Comparison of ENCODE assay signal across 22 cellular contexts in the genomic region with DNA sequence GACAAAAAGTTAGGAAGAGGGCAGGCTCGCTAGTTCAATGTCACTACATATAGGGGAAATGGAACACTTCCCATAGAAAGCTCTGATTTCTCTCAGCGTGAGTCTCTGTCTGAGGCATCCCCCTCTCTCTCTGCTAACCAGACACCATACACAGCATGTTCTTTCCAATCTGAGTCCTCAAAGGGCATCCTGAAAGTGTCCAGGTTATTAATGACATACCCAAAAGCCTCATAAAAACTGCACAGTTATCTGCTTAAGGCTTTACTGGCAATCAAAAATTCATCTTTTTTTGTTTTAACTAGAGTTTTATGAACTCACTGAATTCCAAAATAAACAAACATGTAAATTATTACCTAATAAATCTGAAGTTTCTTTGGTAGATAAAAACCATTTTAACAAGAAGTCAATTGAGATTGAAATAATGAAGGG.
DNase-seq lines count a peak whose midpoint lies in the region; ATAC-seq, FAIRE-seq and TF ChIP-seq lines count a peak whose summit lies in the region.
"Had no signal": no experiment of that assay in that cellular context is flagged by ENCODE, and none has a peak within 500 bp of the region (broad histone marks: within the 10 kb centered on the region; RNA-seq: fewer than 3 reads in every experiment).

No MANE protein-coding gene starts in this region.

- H3K4me2 ChIP-seq in K562 (ENCODE audit: insufficient read depth, low read length), result no peak overlapping the region
- H3K4me2 ChIP-seq: BLaER1 had no signal

- no peaks in the 10 kb centered on the region for H3K4me1 ChIP-seq in K562 (replicated peaks in 1 of 2; ENCODE audit: control insufficient read depth in 2 of 2, insufficient read depth in 2 of 2, low read length in 2 of 2)
- H3K4me1 ChIP-seq: SJSA1 had no signal

- no peaks in the 10 kb centered on the region for H4K20me1 ChIP-seq in K562 (replicated peaks; ENCODE audit: control insufficient read depth, insufficient read depth, low read length)
- H4K20me1 ChIP-seq: BLaER1 had no signal

- H3K9me1 ChIP-seq in K562 (ENCODE audit: control insufficient read depth, insufficient read depth, low read length), result no peaks in the 10 kb centered on the region

- TF ChIP-seq RAD21 in K562 (CRISPR knock-in tag; conservative IDR thresholded peaks at IDR 0.05 in 1 of 2, IDR thresholded peaks at IDR 0.05 in 1 of 2), result no peak

- no peak for TF ChIP-seq CTCF in 22Rv1 (IDR thresholded peaks at IDR 0.05)
- TF ChIP-seq CTCF in LNCaP clone FGC (IDR thresholded peaks at IDR 0.05; ENCODE audit: control insufficient read depth, extremely low read depth, insufficient read depth), result no peak
- TF ChIP-seq CTCF in K562 (IDR thresholded peaks at IDR 0.05 in 2 of 3, conservative IDR thresholded peaks at IDR 0.05 in 1 of 3; ENCODE audit: insufficient read depth in 2 of 3, low read depth in 1 of 3, low read length in 3 of 3), result no peak

- H3K9ac ChIP-seq in K562 (ENCODE audit: insufficient read depth in 1 of 2, low read depth in 2 of 2, low read length in 2 of 2), result no peak overlapping the region
- H3K9ac ChIP-seq: BLaER1 had no signal

- H3K9me3 Mint-ChIP-seq in naive B cell, result no peaks in the 10 kb centered on the region
- H3K9me3 Mint-ChIP-seq: CD4-positive, CD25-positive, alpha-beta regulatory T cell; IgD-negative memory B cell had no signal

- no peak for TF ChIP-seq EP300 in K562 (IDR thresholded peaks at IDR 0.05; ENCODE audit: low read length)

- H3K27ac ChIP-seq in 22Rv1 (peak overlapping the region; percentile 98), K562 (ENCODE audit: extremely low read depth, low read depth, low read length) (no peak overlapping the region)
- H3K27ac ChIP-seq: BLaER1, SJSA1 had no signal

- H3K36me3 ChIP-seq in K562 (ENCODE audit: control insufficient read depth, insufficient read depth, low read length), result no peaks in the 10 kb centered on the region
- H3K36me3 ChIP-seq: SJSA1 had no signal

- H3K27me3 ChIP-seq in K562 (ENCODE audit: control insufficient read depth in 2 of 2, insufficient read depth in 2 of 2, low read length in 2 of 2), result peaks cover 22 to 41% of the 10 kb centered on the region in 2 experiments; a peak in 4 of 5 replicates
- H3K27me3 ChIP-seq: BLaER1, SJSA1 had no signal

- no peak overlapping the region for H2AFZ ChIP-seq in K562 (ENCODE audit: low read depth, low read length)

- ATAC-seq in K562, result no peak
- ATAC-seq in naive B cell (ENCODE audit: low read depth in 2 of 2), result no peak
- ATAC-seq in GM19395 (IDR thresholded peaks at IDR 0.05; ENCODE audit: unreplicated experiment), result no peak
- ATAC-seq in GM21447 (IDR thresholded peaks at IDR 0.05; ENCODE audit: unreplicated experiment), result no peak

- peaks cover 18 to 36% (median 30%) of the 10 kb centered on the region in 3 donors for H3K4me1 Mint-ChIP-seq in naive B cell

- FAIRE-seq in K562 (lab: Jason Lieb, UNC), result peak; percentile 23
- FAIRE-seq: GM19239 had no signal

- H3K27me3 Mint-ChIP-seq in naive B cell, result no peaks in the 10 kb centered on the region
- H3K27me3 Mint-ChIP-seq: CD4-positive, CD25-positive, alpha-beta regulatory T cell; IgD-negative memory B cell had no signal

- DNase-seq in LNCaP clone FGC (ENCODE audit: low read depth), result peak; percentile 67
- no peak for DNase-seq in K562 (ENCODE audit: extremely low read depth in 1 of 4, low spot score in 3 of 4)
- DNase-seq in naive B cell, result no peak
- DNase-seq in GOT3 (lab: John Stamatoyannopoulos, UW), result no peak
- DNase-seq in glomerular visceral epithelial cell (ENCODE audit: extremely low spot score), result no peak
- DNase-seq: CD4-positive, CD25-positive, alpha-beta regulatory T cell; DMS153; DND-41; H7; NCI-H1105 treated with DMSO at 0.1 percent for 48 hours; NCI-H2029; NCI-H2227 treated with DMSO at 0.1 percent for 48 hours; NCI-H526 treated with DMSO at 0.1 percent for 48 hours; Right ventricle myocardium superior; RPMI8226 had no signal

- BruUV-seq in K562 (replicated peaks; lab: Mats Ljungman, UMichigan), result no TSS peak

- 11% methylated on average over 1 of the region's 2 CpGs for WGBS in K562 (ENCODE audit: insufficient coverage, low coverage, missing lambda C conversion rate)

- no peaks in the 10 kb centered on the region for H3K9me3 ChIP-seq in K562 (replicated peaks; ENCODE audit: control insufficient read depth, insufficient read depth, low read depth, low read length)
- H3K9me3 ChIP-seq: BLaER1, SJSA1 had no signal

- no peaks in the 10 kb centered on the region for H3K79me2 ChIP-seq in K562 (ENCODE audit: control insufficient read depth, insufficient read depth, low read length)

- peak overlapping the region in 5 of 6 donors; percentile 4 to 77 (median 36) for H3K27ac Mint-ChIP-seq in naive B cell
- H3K27ac Mint-ChIP-seq: IgD-negative memory B cell had no signal

- no peak overlapping the region for H3K4me3 Mint-ChIP-seq in naive B cell
- H3K4me3 Mint-ChIP-seq: CD4-positive, CD25-positive, alpha-beta regulatory T cell; IgD-negative memory B cell had no signal

- H3K36me3 Mint-ChIP-seq in naive B cell, result peaks cover 35 to 40% of the 10 kb centered on the region in 2 donors

- POLR2A ChIA-PET in K562 (lab: Yijun Ruan, JAX), result no interaction called here

- in situ Hi-C loops in K562 (cut with MboI), result no loop called here

- CTCF ChIA-PET in K562 (lab: Yijun Ruan, JAX; ENCODE audit: low intra/inter-chr PET ratio), result no interaction called here

- intact Hi-C loops in K562 (cut with micrococcal nuclease), result no loop called here

- no peak overlapping the region for H3K4me3 ChIP-seq in LNCaP clone FGC (ENCODE audit: low read depth, low read length)
- no peak overlapping the region for H3K4me3 ChIP-seq in K562
- H3K4me3 ChIP-seq: BLaER1, SJSA1 had no signal

- no peak for TF ChIP-seq POLR2A in K562 (conservative IDR thresholded peaks at IDR 0.05)

TF ChIP-seq in K562, 482 proteins besides CTCF, POLR2A, EP300 and RAD21 (continues in another document):
- no peak for TF ChIP-seq WHSC1 (IDR thresholded peaks at IDR 0.05; ENCODE audit: low read length)
- TF ChIP-seq, protein P1, sequence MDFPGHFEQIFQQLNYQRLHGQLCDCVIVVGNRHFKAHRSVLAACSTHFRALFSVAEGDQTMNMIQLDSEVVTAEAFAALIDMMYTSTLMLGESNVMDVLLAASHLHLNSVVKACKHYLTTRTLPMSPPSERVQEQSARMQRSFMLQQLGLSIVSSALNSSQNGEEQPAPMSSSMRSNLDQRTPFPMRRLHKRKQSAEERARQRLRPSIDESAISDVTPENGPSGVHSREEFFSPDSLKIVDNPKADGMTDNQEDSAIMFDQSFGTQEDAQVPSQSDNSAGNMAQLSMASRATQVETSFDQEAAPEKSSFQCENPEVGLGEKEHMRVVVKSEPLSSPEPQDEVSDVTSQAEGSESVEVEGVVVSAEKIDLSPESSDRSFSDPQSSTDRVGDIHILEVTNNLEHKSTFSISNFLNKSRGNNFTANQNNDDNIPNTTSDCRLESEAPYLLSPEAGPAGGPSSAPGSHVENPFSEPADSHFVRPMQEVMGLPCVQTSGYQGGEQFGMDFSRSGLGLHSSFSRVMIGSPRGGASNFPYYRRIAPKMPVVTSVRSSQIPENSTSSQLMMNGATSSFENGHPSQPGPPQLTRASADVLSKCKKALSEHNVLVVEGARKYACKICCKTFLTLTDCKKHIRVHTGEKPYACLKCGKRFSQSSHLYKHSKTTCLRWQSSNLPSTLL (IDR thresholded peaks at IDR 0.05), result no peak
- no peak for TF ChIP-seq CREB1 (IDR thresholded peaks at IDR 0.05)
- TF ChIP-seq CREB1 (CRISPR knock-in tag; IDR thresholded peaks at IDR 0.05), result no peak
- TF ChIP-seq KDM2B (CRISPR knock-in tag; IDR thresholded peaks at IDR 0.05), result no peak
- no peak for TF ChIP-seq CCNT2 (IDR thresholded peaks at IDR 0.05; ENCODE audit: borderline replicate concordance, extremely low read depth, insufficient read length, low read depth, low read length)
- TF ChIP-seq RNF2 (IDR thresholded peaks at IDR 0.05), result no peak
- no peak for TF ChIP-seq ZNF253 (CRISPR knock-in tag; conservative IDR thresholded peaks at IDR 0.05)
- TF ChIP-seq ELF1 (tag; IDR thresholded peaks at IDR 0.05), result no peak
- no peak for TF ChIP-seq ZNF76 (CRISPR knock-in tag; IDR thresholded peaks at IDR 0.05; ENCODE audit: borderline replicate concordance)
- no peak for TF ChIP-seq XRCC3 (IDR thresholded peaks at IDR 0.05)
- no peak for TF ChIP-seq MYC (IDR thresholded peaks at IDR 0.05; ENCODE audit: low read depth, low read length)
- TF ChIP-seq MYC (CRISPR knock-in tag; IDR thresholded peaks at IDR 0.05; ENCODE audit: borderline replicate concordance, low read depth), result no peak
- TF ChIP-seq, protein P2, sequence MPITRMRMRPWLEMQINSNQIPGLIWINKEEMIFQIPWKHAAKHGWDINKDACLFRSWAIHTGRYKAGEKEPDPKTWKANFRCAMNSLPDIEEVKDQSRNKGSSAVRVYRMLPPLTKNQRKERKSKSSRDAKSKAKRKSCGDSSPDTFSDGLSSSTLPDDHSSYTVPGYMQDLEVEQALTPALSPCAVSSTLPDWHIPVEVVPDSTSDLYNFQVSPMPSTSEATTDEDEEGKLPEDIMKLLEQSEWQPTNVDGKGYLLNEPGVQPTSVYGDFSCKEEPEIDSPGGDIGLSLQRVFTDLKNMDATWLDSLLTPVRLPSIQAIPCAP (CRISPR knock-in tag; IDR thresholded peaks at IDR 0.05; ENCODE audit: borderline replicate concordance), result no peak
